Comparison of ENCODE assay signal across 8 cellular contexts in genomic region chr6:14661188-14661587, GRCh38.
A peak's percentile ranks its signal among the peaks of the same experiment; 100 is the strongest.
DNase-seq lines count a peak whose midpoint lies in the region; ATAC-seq and TF ChIP-seq lines count a peak whose summit lies in the region.

No MANE protein-coding gene starts in this region.

- H3K79me2 ChIP-seq in ACC112 (ENCODE audit: control insufficient read depth, insufficient read depth, low read length, unreplicated experiment), result no peaks in the 10 kb centered on the region

- H3K4me1 ChIP-seq in ACC112 (ENCODE audit: control insufficient read depth, insufficient read depth, low read length, unreplicated experiment), result peaks cover 22% of the 10 kb centered on the region

- H3K4me3 ChIP-seq in ACC112 (ENCODE audit: low read depth, low read length) (no peak overlapping the region), epithelial cell of proximal tubule (ENCODE audit: low read depth, low read length) (no peak overlapping the region)

- H3K27me3 ChIP-seq in ACC112 (ENCODE audit: insufficient read depth, low read length), result no peaks in the 10 kb centered on the region

- no peaks in the 10 kb centered on the region for H3K36me3 ChIP-seq in ACC112 (ENCODE audit: insufficient read depth, low read length)

- no peak for TF ChIP-seq CTCF in epithelial cell of proximal tubule (conservative IDR thresholded peaks at IDR 0.05; ENCODE audit: low read depth, low read length)

- peak; percentile 82 for DNase-seq in RPMI8226
- peak; percentile 54 for DNase-seq in epithelial cell of proximal tubule (ENCODE audit: low read depth)
- no peak for DNase-seq in AG08395 (ENCODE audit: low spot score)
- DNase-seq in RKO (ENCODE audit: low spot score), result no peak
- no peak for DNase-seq in HuH-7 (ENCODE audit: low spot score)
- no peak for DNase-seq in caudate nucleus (lab: John Stamatoyannopoulos, UW)

- ATAC-seq in GM21576 (IDR thresholded peaks at IDR 0.05; ENCODE audit: unreplicated experiment), result peak; percentile 54

- peak overlapping the region; percentile 71 for H2AFZ ChIP-seq in ACC112 (ENCODE audit: low read length, unreplicated experiment)

- H3K27ac ChIP-seq in ACC112 (ENCODE audit: low read depth, low read length) (no peak overlapping the region), caudate nucleus (ENCODE audit: low read depth, low read length) (no peak overlapping the region)

Comparison
In these comparisons a context has a peak if more than half of its experiments do, and no peak if none do; other contexts are left out.
1. DNase-seq: peak in RPMI8226 (single experiment) and epithelial cell of proximal tubule (single experiment); none in AG08395 (single experiment), RKO (single experiment), HuH-7 (single experiment) and caudate nucleus (0 of 61).